28 cellular contexts compared by ENCODE assay signal in the genomic region with DNA sequence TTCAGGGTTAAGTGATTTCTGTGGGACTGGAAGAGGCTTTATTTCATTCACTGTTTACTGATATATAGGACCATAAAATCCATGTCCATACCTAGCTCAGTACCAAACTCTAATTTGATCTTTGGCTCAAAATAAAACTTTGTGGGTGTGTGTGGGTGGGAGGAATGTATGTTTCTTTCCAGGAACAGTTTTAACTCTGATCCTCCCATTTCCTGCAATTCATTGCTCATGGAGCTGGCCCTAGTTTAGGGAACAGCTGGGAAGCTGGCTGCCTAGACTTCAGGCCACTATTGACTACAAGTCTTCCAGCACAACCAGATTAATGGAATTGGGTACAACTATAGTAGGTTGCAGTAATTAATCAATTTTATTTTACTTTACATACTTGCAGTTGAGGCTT.
"Had no signal": no experiment of that assay in that cellular context is flagged by ENCODE, and none has a peak within 500 bp of the region (broad histone marks: within the 10 kb centered on the region; RNA-seq: fewer than 3 reads in every experiment).

No MANE protein-coding gene starts in this region.

- H3K27ac ChIP-seq: ascending aorta had no signal

- H3K27me3 ChIP-seq: ascending aorta had no signal

- H3K4me1 ChIP-seq: ascending aorta had no signal

- H3K36me3 ChIP-seq: ascending aorta had no signal

- H3K4me3 ChIP-seq: ascending aorta had no signal

- ATAC-seq: activated naive CD4-positive, alpha-beta T cell treated with anti-CD3 and anti-CD28 coated beads, Interleukin-2, amount 50 U/mL, for 72 hours; activated naive CD8-positive, alpha-beta T cell treated with anti-CD3 and anti-CD28 coated beads, Interleukin-2, amount 50 U/mL, for 24 hours; activated T-cell treated with anti-CD3 and anti-CD28 coated beads, Interleukin-2, amount 50 U/mL, for 4 hours; Panc1; T-helper 17 cell had no signal

- H3K27ac Mint-ChIP-seq: activated B cell treated with CpG ODN at 0.5 μM for 24 hours; activated CD4-positive, alpha-beta T cell treated with anti-CD3 and anti-CD28 coated beads, Interleukin-2, amount 10 ng/mL, durations not matched to agents 24 days and 14 days; activated naive CD4-positive, alpha-beta T cell treated with anti-CD3 and anti-CD28 coated beads, Interleukin-2, amount 50 U/mL, for 72 hours; activated naive CD8-positive, alpha-beta T cell treated with anti-CD3 and anti-CD28 coated beads, Interleukin-2, amount 50 U/mL, for 24 hours; T-helper 17 cell had no signal

- H3K27me3 Mint-ChIP-seq: activated B cell treated with CpG ODN at 0.5 μM for 24 hours; activated CD4-positive, alpha-beta T cell treated with anti-CD3 and anti-CD28 coated beads, Interleukin-2, amount 10 ng/mL, durations not matched to agents 24 days and 14 days; T-helper 17 cell had no signal

- H3K4me1 Mint-ChIP-seq: activated B cell treated with CpG ODN at 0.5 μM for 24 hours; activated CD4-positive, alpha-beta T cell treated with anti-CD3 and anti-CD28 coated beads, Interleukin-2, amount 10 ng/mL, durations not matched to agents 24 days and 14 days; activated naive CD8-positive, alpha-beta T cell treated with anti-CD3 and anti-CD28 coated beads, Interleukin-2, amount 50 U/mL, for 24 hours; T-helper 17 cell had no signal

- DNase-seq: activated B cell treated with CpG ODN at 0.5 μM for 24 hours; activated CD4-positive, alpha-beta T cell treated with anti-CD3 and anti-CD28 coated beads for 1 hour; activated CD4-positive, alpha-beta T cell treated with anti-CD3 and anti-CD28 coated beads, Interleukin-2, amount 10 ng/mL, durations not matched to agents 24 days and 14 days; activated CD4-positive, alpha-beta T cell treated with anti-CD3 and anti-CD28 coated beads, Interleukin-2, amount 50 U/mL, for 48 hours; activated CD8-positive, alpha-beta memory T cell treated with anti-CD3 and anti-CD28 coated beads for 24 hours; activated effector memory CD4-positive, alpha-beta T cell treated with anti-CD3 and anti-CD28 coated beads, Interleukin-2, amount 50 U/mL, for 16 hours; activated naive CD4-positive, alpha-beta T cell treated with Interleukin-2 at 50 U/mL for 16 hours; activated naive CD8-positive, alpha-beta T cell treated with anti-CD3 and anti-CD28 coated beads, Interleukin-2, amount 50 U/mL, for 24 hours; activated T-cell treated with anti-CD3 and anti-CD28 coated beads, Interleukin-2, amount 50 U/mL, for 4 hours; amniotic stem cell; caudate nucleus; MM.1S; NCI-H1105; NCI-H1436; NCI-H1694 treated with DMSO at 0.1 percent for 48 hours; NCI-H2029 treated with DMSO at 0.1 percent for 48 hours; NCI-H345; NCI-H510A; NCI-H526 treated with DMSO at 0.1 percent for 48 hours; NK-92 treated with Interleukin-12 subunit alpha and Interleukin-12 subunit beta, amount 100 ng/mL, for 24 hours; OCI-M1; RPMI8226; SHP77; T-helper 17 cell; T-helper 9 cell had no signal

- H3K4me3 Mint-ChIP-seq: activated B cell treated with CpG ODN at 0.5 μM for 24 hours; activated CD4-positive, alpha-beta T cell treated with anti-CD3 and anti-CD28 coated beads, Interleukin-2, amount 10 ng/mL, durations not matched to agents 24 days and 14 days; activated naive CD8-positive, alpha-beta T cell treated with anti-CD3 and anti-CD28 coated beads, Interleukin-2, amount 50 U/mL, for 24 hours; activated T-cell treated with anti-CD3 and anti-CD28 coated beads, Interleukin-2, amount 50 U/mL, for 4 hours; T-helper 17 cell had no signal
